ENCODE assay signal across 16 cellular contexts in the genomic region with DNA sequence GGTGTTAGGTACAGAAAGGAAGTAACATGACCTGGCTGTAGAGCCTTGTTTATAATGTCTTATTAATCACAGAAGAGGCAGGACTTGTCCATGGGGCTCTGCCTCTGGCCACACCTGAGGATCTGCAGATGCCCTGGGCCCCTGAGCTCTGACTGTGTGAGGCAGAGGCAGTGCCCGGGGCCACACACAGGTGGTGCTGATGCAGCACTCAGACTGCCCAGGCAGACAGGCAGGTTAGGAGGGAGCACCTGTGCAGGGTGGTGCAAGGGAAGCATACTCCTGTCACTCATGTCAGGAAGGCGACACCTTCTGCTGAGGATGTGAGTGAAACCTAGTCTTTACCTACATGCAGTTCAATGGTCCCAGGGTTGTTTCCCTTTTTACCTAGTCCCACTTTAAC.
A peak's percentile ranks its signal among the peaks of the same experiment; 100 is the strongest.
DNase-seq lines count a peak whose midpoint lies in the region; ATAC-seq and TF ChIP-seq lines count a peak whose summit lies in the region.
"Had no signal": no experiment of that assay in that cellular context is flagged by ENCODE, and none has a peak within 500 bp of the region (broad histone marks: within the 10 kb centered on the region; RNA-seq: fewer than 3 reads in every experiment).

No MANE protein-coding gene starts in this region.

- no peaks in the 10 kb centered on the region; the same call in 1 of the 2 replicates for H4K20me1 ChIP-seq in GM23338 (replicated peaks; ENCODE audit: insufficient read depth)

- POLR2A ChIA-PET in GM10248 (lab: Yijun Ruan, JAX) = no interaction called here

- TF ChIP-seq CTCF in GM10248 (IDR thresholded peaks at IDR 0.05; ENCODE audit: control extremely low read depth, extremely low read depth, low read depth, missing control alignments) = peak; percentile 21
- peak; percentile 32 to 67 for TF ChIP-seq CTCF in GM23338 (conservative IDR thresholded peaks at IDR 0.05; ENCODE audit: low read depth in 2 of 2)
- no peak for TF ChIP-seq CTCF in GM20000 (IDR thresholded peaks at IDR 0.05; ENCODE audit: extremely low read depth, missing control alignments)

- no peaks in the 10 kb centered on the region for H3K27me3 ChIP-seq in GM23338 (ENCODE audit: insufficient read depth)

- CTCF ChIA-PET in GM10248 (lab: Yijun Ruan, JAX) = interaction anchor here (0.6 to 1.6 kb wide), 9 partner anchors 9 to 82 kb away, joined by 3 to 6 read pairs (median 4); no protein-coding TSS in a partner anchor

- no peaks in the 10 kb centered on the region for H3K4me1 ChIP-seq in GM23338 (ENCODE audit: insufficient read depth)
- H3K4me1 ChIP-seq: left ventricle myocardium inferior had no signal

- no peak overlapping the region for H3K27ac Mint-ChIP-seq in GM23338
- H3K27ac Mint-ChIP-seq: activated naive CD8-positive, alpha-beta T cell treated with anti-CD3 and anti-CD28 coated beads, Interleukin-2, amount 10 ng/mL, durations not matched to agents 7 days and 5 days; dendritic cell treated with granulocyte-macrophage colony-stimulating factor and Interleukin-4, amounts not matched to agents 40 ng/mL and 50 ng/mL, for 4 days; stimulated activated memory B cell treated with anti-CD40 and anti-IgM and Interleukin-4, amounts not matched to agents 10 μg/mL and 1 μg/mL and 100 μg/mL, for 72 hours; T-helper 17 cell had no signal

- ATAC-seq in GM23338 (peak; percentile 100), GM19035 (IDR thresholded peaks at IDR 0.05; ENCODE audit: unreplicated experiment) (no peak), HG03378 (IDR thresholded peaks at IDR 0.05; ENCODE audit: unreplicated experiment) (no peak)
- ATAC-seq: stimulated activated memory B cell treated with anti-CD40 and anti-IgM and Interleukin-4, amounts not matched to agents 10 μg/mL and 1 μg/mL and 100 μg/mL, for 72 hours; T-helper 17 cell had no signal

- H2AFZ ChIP-seq in GM23338 = no peak overlapping the region

- no peaks in the 10 kb centered on the region for H3K9me3 Mint-ChIP-seq in GM23338
- H3K9me3 Mint-ChIP-seq: activated naive CD8-positive, alpha-beta T cell treated with anti-CD3 and anti-CD28 coated beads, Interleukin-2, amount 10 ng/mL, durations not matched to agents 7 days and 5 days; dendritic cell treated with granulocyte-macrophage colony-stimulating factor and Interleukin-4, amounts not matched to agents 40 ng/mL and 50 ng/mL, for 4 days had no signal

- H3K79me2 ChIP-seq in GM23338 (replicated peaks; ENCODE audit: insufficient read depth) = no peaks in the 10 kb centered on the region

- H3F3A ChIP-seq in GM23338 (replicated peaks; ENCODE audit: low read depth) = no peaks in the 10 kb centered on the region

- H3K4me1 Mint-ChIP-seq in GM23338 = peaks cover 7% of the 10 kb centered on the region
- H3K4me1 Mint-ChIP-seq: activated naive CD8-positive, alpha-beta T cell treated with anti-CD3 and anti-CD28 coated beads, Interleukin-2, amount 10 ng/mL, durations not matched to agents 7 days and 5 days; stimulated activated memory B cell treated with anti-CD40 and anti-IgM and Interleukin-4, amounts not matched to agents 10 μg/mL and 1 μg/mL and 100 μg/mL, for 72 hours had no signal

- no peak overlapping the region for H3K4me2 ChIP-seq in GM23338

- H3K27ac ChIP-seq in GM23338 (ENCODE audit: low read depth) = peak overlapping the region; percentile 57
- H3K27ac ChIP-seq: left ventricle myocardium inferior, neutrophil had no signal

- DNase-seq in GM10248 (ENCODE audit: extremely low spot score) (peak; percentile 21), GM23338 (ENCODE audit: low spot score) (peak; percentile 55), NCI-H510A treated with DMSO at 0.1 percent for 48 hours (lab: John Stamatoyannopoulos, UW) (peak; percentile 51), iPS-NIHi11 (ENCODE audit: low spot score) (peak; percentile 32), OCI-M1 (lab: John Stamatoyannopoulos, UW) (no peak), GM20000 (ENCODE audit: low spot score) (no peak)
- DNase-seq: activated naive CD8-positive, alpha-beta T cell treated with anti-CD3 and anti-CD28 coated beads, Interleukin-2, amount 10 ng/mL, durations not matched to agents 7 days and 5 days; GF-D8; left ventricle myocardium inferior; NCI-H1048; T-helper 17 cell had no signal

- peaks cover 10% of the 10 kb centered on the region for H3K36me3 Mint-ChIP-seq in GM23338 (ENCODE audit: low read depth)
- H3K36me3 Mint-ChIP-seq: activated naive CD8-positive, alpha-beta T cell treated with anti-CD3 and anti-CD28 coated beads, Interleukin-2, amount 10 ng/mL, durations not matched to agents 7 days and 5 days; stimulated activated memory B cell treated with anti-CD40 and anti-IgM and Interleukin-4, amounts not matched to agents 10 μg/mL and 1 μg/mL and 100 μg/mL, for 72 hours had no signal

- peaks cover 1% of the 10 kb centered on the region for H3K27me3 Mint-ChIP-seq in GM23338 (ENCODE audit: insufficient read depth, low read depth, poor library complexity)

- H3K4me3 ChIP-seq in GM23338 = no peak overlapping the region
- H3K4me3 ChIP-seq: left ventricle myocardium inferior had no signal

- no peaks in the 10 kb centered on the region for H3K9me2 ChIP-seq in GM23338 (ENCODE audit: insufficient read depth)

- no peak overlapping the region for H3K4me3 Mint-ChIP-seq in GM23338
- H3K4me3 Mint-ChIP-seq: activated naive CD8-positive, alpha-beta T cell treated with anti-CD3 and anti-CD28 coated beads, Interleukin-2, amount 10 ng/mL, durations not matched to agents 7 days and 5 days; dendritic cell treated with granulocyte-macrophage colony-stimulating factor and Interleukin-4, amounts not matched to agents 40 ng/mL and 50 ng/mL, for 4 days; stimulated activated memory B cell treated with anti-CD40 and anti-IgM and Interleukin-4, amounts not matched to agents 10 μg/mL and 1 μg/mL and 100 μg/mL, for 72 hours; T-helper 17 cell had no signal

- H3K36me3 ChIP-seq in GM23338 (ENCODE audit: insufficient read depth) = 0 out of 2 replicates have a peak, but pooled peaks cover 4% of the 10 kb centered on the region
- H3K36me3 ChIP-seq: left ventricle myocardium inferior, neutrophil had no signal

TF ChIP-seq in GM23338, 12 proteins besides CTCF, POLR2A, EP300 and RAD21 (continues in another document):
- TF ChIP-seq EZH2 (IDR thresholded peaks at IDR 0.05; ENCODE audit: low read depth, unreplicated experiment) (no peak), CREB1 (CRISPR knock-in tag; IDR thresholded peaks at IDR 0.05; ENCODE audit: low read depth) (no peak), STAT1 (IDR thresholded peaks at IDR 0.05; ENCODE audit: unreplicated experiment) (no peak), ZNF331 (CRISPR knock-in tag; IDR thresholded peaks at IDR 0.05; ENCODE audit: low read depth) (no peak), NANOG (IDR thresholded peaks at IDR 0.05; ENCODE audit: borderline replicate concordance) (no peak), JUNB (IDR thresholded peaks at IDR 0.05; ENCODE audit: unreplicated experiment) (no peak), EZH2phosphoT487 (IDR thresholded peaks at IDR 0.05; ENCODE audit: unreplicated experiment) (no peak), ZNF114 (CRISPR knock-in tag; IDR thresholded peaks at IDR 0.05) (no peak), POLR2AphosphoS5 (IDR thresholded peaks at IDR 0.05; ENCODE audit: low read depth) (no peak)
- TF ChIP-seq, protein P1, sequence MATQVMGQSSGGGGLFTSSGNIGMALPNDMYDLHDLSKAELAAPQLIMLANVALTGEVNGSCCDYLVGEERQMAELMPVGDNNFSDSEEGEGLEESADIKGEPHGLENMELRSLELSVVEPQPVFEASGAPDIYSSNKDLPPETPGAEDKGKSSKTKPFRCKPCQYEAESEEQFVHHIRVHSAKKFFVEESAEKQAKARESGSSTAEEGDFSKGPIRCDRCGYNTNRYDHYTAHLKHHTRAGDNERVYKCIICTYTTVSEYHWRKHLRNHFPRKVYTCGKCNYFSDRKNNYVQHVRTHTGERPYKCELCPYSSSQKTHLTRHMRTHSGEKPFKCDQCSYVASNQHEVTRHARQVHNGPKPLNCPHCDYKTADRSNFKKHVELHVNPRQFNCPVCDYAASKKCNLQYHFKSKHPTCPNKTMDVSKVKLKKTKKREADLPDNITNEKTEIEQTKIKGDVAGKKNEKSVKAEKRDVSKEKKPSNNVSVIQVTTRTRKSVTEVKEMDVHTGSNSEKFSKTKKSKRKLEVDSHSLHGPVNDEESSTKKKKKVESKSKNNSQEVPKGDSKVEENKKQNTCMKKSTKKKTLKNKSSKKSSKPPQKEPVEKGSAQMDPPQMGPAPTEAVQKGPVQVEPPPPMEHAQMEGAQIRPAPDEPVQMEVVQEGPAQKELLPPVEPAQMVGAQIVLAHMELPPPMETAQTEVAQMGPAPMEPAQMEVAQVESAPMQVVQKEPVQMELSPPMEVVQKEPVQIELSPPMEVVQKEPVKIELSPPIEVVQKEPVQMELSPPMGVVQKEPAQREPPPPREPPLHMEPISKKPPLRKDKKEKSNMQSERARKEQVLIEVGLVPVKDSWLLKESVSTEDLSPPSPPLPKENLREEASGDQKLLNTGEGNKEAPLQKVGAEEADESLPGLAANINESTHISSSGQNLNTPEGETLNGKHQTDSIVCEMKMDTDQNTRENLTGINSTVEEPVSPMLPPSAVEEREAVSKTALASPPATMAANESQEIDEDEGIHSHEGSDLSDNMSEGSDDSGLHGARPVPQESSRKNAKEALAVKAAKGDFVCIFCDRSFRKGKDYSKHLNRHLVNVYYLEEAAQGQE (IDR thresholded peaks at IDR 0.05; ENCODE audit: unreplicated experiment) = no peak
- TF ChIP-seq, protein P2, sequence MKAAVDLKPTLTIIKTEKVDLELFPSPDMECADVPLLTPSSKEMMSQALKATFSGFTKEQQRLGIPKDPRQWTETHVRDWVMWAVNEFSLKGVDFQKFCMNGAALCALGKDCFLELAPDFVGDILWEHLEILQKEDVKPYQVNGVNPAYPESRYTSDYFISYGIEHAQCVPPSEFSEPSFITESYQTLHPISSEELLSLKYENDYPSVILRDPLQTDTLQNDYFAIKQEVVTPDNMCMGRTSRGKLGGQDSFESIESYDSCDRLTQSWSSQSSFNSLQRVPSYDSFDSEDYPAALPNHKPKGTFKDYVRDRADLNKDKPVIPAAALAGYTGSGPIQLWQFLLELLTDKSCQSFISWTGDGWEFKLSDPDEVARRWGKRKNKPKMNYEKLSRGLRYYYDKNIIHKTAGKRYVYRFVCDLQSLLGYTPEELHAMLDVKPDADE (IDR thresholded peaks at IDR 0.05) = no peak

Comparison
In these comparisons a context has a peak if more than half of its experiments do, and no peak if none do; other contexts are left out.
1. DNase-seq: peak in GM10248 (single experiment), GM23338 (single experiment), NCI-H510A treated with DMSO at 0.1 percent for 48 hours (single experiment) and iPS-NIHi11 (single experiment); none in OCI-M1 (single experiment) and GM20000 (single experiment).